12 cellular contexts compared by ENCODE assay signal in genomic region chr12:143964-144649, GRCh38.
DNase-seq lines count a peak whose midpoint lies in the region; ATAC-seq lines count a peak whose summit lies in the region.
"Had no signal": no experiment of that assay in that cellular context is flagged by ENCODE, and none has a peak within 500 bp of the region (broad histone marks: within the 10 kb centered on the region; RNA-seq: fewer than 3 reads in every experiment).

No MANE protein-coding gene starts in this region.

- ATAC-seq in GM21367 (IDR thresholded peaks at IDR 0.05; ENCODE audit: unreplicated experiment): no peak
- no peak for ATAC-seq in stimulated activated naive CD8-positive, alpha-beta T cell treated with anti-CD3 and anti-CD28 coated beads, Interleukin-15, amount 100 ng/mL, for 72 hours
- ATAC-seq: gastroesophageal sphincter, T-helper 17 cell had no signal

- no peak overlapping the region for H3K27ac Mint-ChIP-seq in stimulated activated naive CD8-positive, alpha-beta T cell treated with anti-CD3 and anti-CD28 coated beads, Interleukin-15, amount 100 ng/mL, for 72 hours

- in situ Hi-C loops in Caki2 (cut with HindIII; ENCODE audit: low pct_unique_long_range_greater_than_20kb, low sequenced_read_pairs): no loop called here

- DNase-seq in Caki2 (ENCODE audit: low read depth): peak; percentile 53
- DNase-seq in MV-4-11 (lab: John Stamatoyannopoulos, UW): peak; percentile 20
- DNase-seq in astrocyte of the hippocampus (ENCODE audit: low read depth, low spot score): peak; percentile 31
- peak; percentile 54 for DNase-seq in mucosa of gallbladder (ENCODE audit: low spot score)
- DNase-seq in activated CD8-positive, alpha-beta memory T cell treated with anti-CD3 and anti-CD28 coated beads, Interleukin-2, amount 50 U/mL, for 4 hours: no peak
- DNase-seq in head of caudate nucleus: no peak
- DNase-seq in stimulated activated naive CD8-positive, alpha-beta T cell treated with anti-CD3 and anti-CD28 coated beads, Interleukin-15, amount 100 ng/mL, for 72 hours: no peak
- DNase-seq: COR-L47, T-helper 17 cell, uterus had no signal

- H3K4me3 Mint-ChIP-seq in stimulated activated naive CD8-positive, alpha-beta T cell treated with anti-CD3 and anti-CD28 coated beads, Interleukin-15, amount 100 ng/mL, for 72 hours: no peak overlapping the region

- no peaks in the 10 kb centered on the region for H3K9me3 Mint-ChIP-seq in stimulated activated naive CD8-positive, alpha-beta T cell treated with anti-CD3 and anti-CD28 coated beads, Interleukin-15, amount 100 ng/mL, for 72 hours

- H3K27me3 Mint-ChIP-seq in stimulated activated naive CD8-positive, alpha-beta T cell treated with anti-CD3 and anti-CD28 coated beads, Interleukin-15, amount 100 ng/mL, for 72 hours: peaks cover 38% of the 10 kb centered on the region

- intact Hi-C loops in head of caudate nucleus (cut with DNase I): no loop called here

- peaks cover 21% of the 10 kb centered on the region for H3K4me1 Mint-ChIP-seq in stimulated activated naive CD8-positive, alpha-beta T cell treated with anti-CD3 and anti-CD28 coated beads, Interleukin-15, amount 100 ng/mL, for 72 hours

Comparison
In these comparisons a context has a peak if more than half of its experiments do, and no peak if none do; other contexts are left out.
1. DNase-seq: peak in Caki2 (single experiment), MV-4-11 (single experiment), astrocyte of the hippocampus (single experiment) and mucosa of gallbladder (single experiment); none in activated CD8-positive, alpha-beta memory T cell treated with anti-CD3 and anti-CD28 coated beads, Interleukin-2, amount 50 U/mL, for 4 hours (single experiment), head of caudate nucleus (0 of 42) and stimulated activated naive CD8-positive, alpha-beta T cell treated with anti-CD3 and anti-CD28 coated beads, Interleukin-15, amount 100 ng/mL, for 72 hours (0 of 2).